15 cellular contexts compared by ENCODE assay signal in genomic region chr13:64755961-64756360, GRCh38.
DNase-seq lines count a peak whose midpoint lies in the region; ATAC-seq and TF ChIP-seq lines count a peak whose summit lies in the region.
"Had no signal": no experiment of that assay in that cellular context is flagged by ENCODE, and none has a peak within 500 bp of the region (broad histone marks: within the 10 kb centered on the region; RNA-seq: fewer than 3 reads in every experiment).

No MANE protein-coding gene starts in this region.

- peak; percentile 5 for DNase-seq in left ventricle myocardium superior
- DNase-seq in right cardiac atrium = no peak
- peak; percentile 37 for DNase-seq in astrocyte of the hippocampus (ENCODE audit: low read depth, low spot score)
- DNase-seq in foreskin keratinocyte = peak in 1 of 2 donors; percentile 34
- DNase-seq in stimulated activated CD4-positive, alpha-beta T cell treated with anti-CD3 and anti-CD28 coated beads, Interleukin-4, amount 100 ng/mL, for 4 hours = no peak
- DNase-seq in activated CD8-positive, alpha-beta memory T cell treated with anti-CD3 and anti-CD28 coated beads, Interleukin-2, amount 10 ng/mL, durations not matched to agents 7 days and 5 days = no peak
- DNase-seq: 8988T; ACHN; CD4-positive, CD25-positive, alpha-beta regulatory T cell; DMS 273 treated with DMSO at 0.1 percent for 48 hours; H7 had no signal

- H3K4me1 ChIP-seq in right cardiac atrium (ENCODE audit: control insufficient read depth, insufficient read depth, low read length) = no peaks in the 10 kb centered on the region
- H3K4me1 ChIP-seq in foreskin keratinocyte = peaks cover 6% of the 10 kb centered on the region
- H3K4me1 ChIP-seq: BLaER1 treated with 17β-estradiol and CSF1 and Interleukin-3, amounts not matched to agents 10 nM and 100 nM had no signal

- no peaks in the 10 kb centered on the region for H3K4me1 Mint-ChIP-seq in activated CD8-positive, alpha-beta memory T cell treated with anti-CD3 and anti-CD28 coated beads, Interleukin-2, amount 10 ng/mL, durations not matched to agents 7 days and 5 days
- H3K4me1 Mint-ChIP-seq: CD4-positive, CD25-positive, alpha-beta regulatory T cell had no signal

- CTCF ChIA-PET in activated CD8-positive, alpha-beta memory T cell treated with anti-CD3 and anti-CD28 coated beads, Interleukin-2, amount 10 ng/mL, durations not matched to agents 7 days and 5 days (lab: Charles Lee) = no interaction called here

- intact Hi-C loops in left ventricle myocardium superior (cut with micrococcal nuclease) = no loop called here
- intact Hi-C loops in right cardiac atrium (cut with DNase I) = no loop called here

- no peaks in the 10 kb centered on the region for H3K36me3 Mint-ChIP-seq in activated CD8-positive, alpha-beta memory T cell treated with anti-CD3 and anti-CD28 coated beads, Interleukin-2, amount 10 ng/mL, durations not matched to agents 7 days and 5 days
- H3K36me3 Mint-ChIP-seq: CD4-positive, CD25-positive, alpha-beta regulatory T cell had no signal

- ATAC-seq in left ventricle myocardium superior (no peak), right cardiac atrium (no peak), foreskin keratinocyte (peak; percentile 25), GM19467 (IDR thresholded peaks at IDR 0.05; ENCODE audit: unreplicated experiment) (no peak)
- ATAC-seq in activated CD8-positive, alpha-beta memory T cell treated with anti-CD3 and anti-CD28 coated beads, Interleukin-2, amount 10 ng/mL, durations not matched to agents 7 days and 5 days = no peak
- ATAC-seq: GM23338 had no signal

- H3K27me3 ChIP-seq in right cardiac atrium (ENCODE audit: control insufficient read depth, insufficient read depth) (no peaks in the 10 kb centered on the region), foreskin keratinocyte (no peaks in the 10 kb centered on the region)
- H3K27me3 ChIP-seq: BLaER1 treated with 17β-estradiol and CSF1 and Interleukin-3, amounts not matched to agents 10 nM and 100 nM had no signal

- H3K9me3 ChIP-seq in right cardiac atrium (ENCODE audit: control insufficient read depth, low read length) = no peaks in the 10 kb centered on the region
- H3K9me3 ChIP-seq: BLaER1 treated with 17β-estradiol and CSF1 and Interleukin-3, amounts not matched to agents 10 nM and 100 nM had no signal

- H3K27me3 Mint-ChIP-seq in activated CD8-positive, alpha-beta memory T cell treated with anti-CD3 and anti-CD28 coated beads, Interleukin-2, amount 10 ng/mL, durations not matched to agents 7 days and 5 days = no peaks in the 10 kb centered on the region
- H3K27me3 Mint-ChIP-seq: CD4-positive, CD25-positive, alpha-beta regulatory T cell had no signal

- H3K27ac Mint-ChIP-seq in activated CD8-positive, alpha-beta memory T cell treated with anti-CD3 and anti-CD28 coated beads, Interleukin-2, amount 10 ng/mL, durations not matched to agents 7 days and 5 days = no peak overlapping the region
- H3K27ac Mint-ChIP-seq: CD4-positive, CD25-positive, alpha-beta regulatory T cell; GM23338 had no signal

- H3K4me3 Mint-ChIP-seq in activated CD8-positive, alpha-beta memory T cell treated with anti-CD3 and anti-CD28 coated beads, Interleukin-2, amount 10 ng/mL, durations not matched to agents 7 days and 5 days = no peak overlapping the region
- H3K4me3 Mint-ChIP-seq: CD4-positive, CD25-positive, alpha-beta regulatory T cell; GM23338 had no signal

- H3K9me3 Mint-ChIP-seq in activated CD8-positive, alpha-beta memory T cell treated with anti-CD3 and anti-CD28 coated beads, Interleukin-2, amount 10 ng/mL, durations not matched to agents 7 days and 5 days (ENCODE audit: low read depth) = peaks cover 3% of the 10 kb centered on the region
- H3K9me3 Mint-ChIP-seq: GM23338 had no signal

- WGBS in right cardiac atrium = 57% methylated on average over 3 of the region's 3 CpGs

- H3K27ac ChIP-seq in right cardiac atrium (ENCODE audit: low read length) (no peak overlapping the region), foreskin keratinocyte (no peak overlapping the region)
- H3K27ac ChIP-seq: BLaER1 treated with 17β-estradiol and CSF1 and Interleukin-3, amounts not matched to agents 10 nM and 100 nM had no signal

- no peak for TF ChIP-seq CTCF in foreskin keratinocyte (conservative IDR thresholded peaks at IDR 0.05)

- H3K4me3 ChIP-seq in right cardiac atrium (ENCODE audit: low read length) = no peak overlapping the region
- H3K4me3 ChIP-seq: BLaER1 treated with 17β-estradiol and CSF1 and Interleukin-3, amounts not matched to agents 10 nM and 100 nM; GM12878; GM23338 had no signal

Comparison
In these comparisons a context has a peak if more than half of its experiments do, and no peak if none do; other contexts are left out.
1. DNase-seq: peak in left ventricle myocardium superior (single experiment) and astrocyte of the hippocampus (single experiment); none in right cardiac atrium (0 of 3), stimulated activated CD4-positive, alpha-beta T cell treated with anti-CD3 and anti-CD28 coated beads, Interleukin-4, amount 100 ng/mL, for 4 hours (0 of 2) and activated CD8-positive, alpha-beta memory T cell treated with anti-CD3 and anti-CD28 coated beads, Interleukin-2, amount 10 ng/mL, durations not matched to agents 7 days and 5 days (single experiment).